In the genomic region with DNA sequence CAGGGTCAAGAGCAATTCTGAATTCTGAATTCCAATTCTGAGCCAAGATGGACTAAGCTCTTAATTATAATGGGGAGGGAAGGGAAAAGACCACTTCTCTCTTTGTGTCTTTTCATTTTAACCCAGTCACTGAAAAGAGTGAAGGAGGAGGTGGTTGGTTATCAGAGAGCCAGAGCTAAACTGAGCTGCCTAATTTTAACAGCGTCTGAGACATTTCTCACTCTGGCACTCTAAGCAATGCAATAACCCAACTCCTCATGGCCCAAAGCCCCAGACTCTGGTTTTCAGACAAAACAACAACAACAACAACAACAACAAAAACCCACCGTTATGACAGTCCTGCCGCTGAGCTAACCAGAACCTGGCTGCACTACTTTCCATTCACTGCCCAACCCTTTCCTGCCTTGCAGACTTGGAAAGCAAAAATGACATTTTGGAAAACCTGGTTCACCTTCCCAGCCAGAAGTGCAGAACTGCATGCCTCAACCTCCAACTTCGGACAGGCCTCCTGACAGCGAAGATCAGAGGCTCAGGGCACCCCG, we compare ENCODE assay signal across 8 cellular contexts. TPM values are rescaled to one million over a fixed set of nuclear protein-coding genes. Genes with fewer than 3 reads are reported as not detected.
A peak's percentile ranks its signal among the peaks of the same experiment; 100 is the strongest.
DNase-seq lines count a peak whose midpoint lies in the region; ATAC-seq and TF ChIP-seq lines count a peak whose summit lies in the region.

No MANE protein-coding gene starts in this region.

- H2BK120ac ChIP-seq in H9 (ENCODE audit: low read depth, low read length, poor library complexity, severe bottlenecking) = no peak overlapping the region

- H3K4me3 Mint-ChIP-seq in H9 = peak overlapping the region; percentile 89 to 91
- peak overlapping the region; percentile 81 for H3K4me3 Mint-ChIP-seq in activated CD8-positive, alpha-beta T cell treated with anti-CD3 and anti-CD28 coated beads for 36 hours
- peak overlapping the region; percentile 89 for H3K4me3 Mint-ChIP-seq in stimulated activated effector memory CD8-positive, alpha-beta T cell treated with anti-CD3 and anti-CD28 coated beads, Interleukin-12 subunit alpha, Interleukin-12 subunit beta, amount 100 ng/mL, for 72 hours

- H3K56ac ChIP-seq in H9 (ENCODE audit: insufficient read length, low read depth, low read length) = no peak overlapping the region

- no peaks in the 10 kb centered on the region for H3K79me1 ChIP-seq in H9 (ENCODE audit: insufficient read depth, low read depth, low read length, poor library complexity, severe bottlenecking)

- H3K4me3 ChIP-seq in right cardiac atrium (ENCODE audit: low read length) = peak overlapping the region; percentile 84

- peak overlapping the region; percentile 96 for H3K4me2 ChIP-seq in H9 (ENCODE audit: insufficient read depth, insufficient read length, low read length)

- peak overlapping the region in 1 of 3 experiments; percentile 91; a peak in 3 of 7 replicates for H3K27ac Mint-ChIP-seq in H9
- peak overlapping the region; percentile 85 for H3K27ac Mint-ChIP-seq in activated CD8-positive, alpha-beta T cell treated with anti-CD3 and anti-CD28 coated beads for 36 hours
- H3K27ac Mint-ChIP-seq in stimulated activated effector memory CD8-positive, alpha-beta T cell treated with anti-CD3 and anti-CD28 coated beads, Interleukin-12 subunit alpha, Interleukin-12 subunit beta, amount 100 ng/mL, for 72 hours = peak overlapping the region; percentile 92

- H3K23me2 ChIP-seq in H9 (ENCODE audit: insufficient read length, low read depth, low read length, poor library complexity, severe bottlenecking) = peaks cover 13% of the 10 kb centered on the region

- DNase-seq in H9 (no peak), right cardiac atrium (no peak), NCI-H446 (lab: John Stamatoyannopoulos, UW) (no peak), kidney glomerular epithelial cell (lab: John Stamatoyannopoulos, UW) (no peak), left colon (no peak)
- no peak for DNase-seq in activated CD8-positive, alpha-beta T cell treated with anti-CD3 and anti-CD28 coated beads for 36 hours
- DNase-seq in stimulated activated effector memory CD8-positive, alpha-beta T cell treated with anti-CD3 and anti-CD28 coated beads, Interleukin-12 subunit alpha, Interleukin-12 subunit beta, amount 100 ng/mL, for 72 hours (ENCODE audit: low spot score in 2 of 2) = no peak
- DNase-seq in stimulated activated CD4-positive, alpha-beta T cell treated with anti-CD3 and anti-CD28 coated beads, Interleukin-2, amount 100 ng/mL, for 24 hours = no peak

- H2AFZ ChIP-seq in H9 (ENCODE audit: low read length) = no peak overlapping the region

- no peak for TF ChIP-seq CTCF in H9 (conservative IDR thresholded peaks at IDR 0.05)
- TF ChIP-seq CTCF in activated CD8-positive, alpha-beta T cell treated with anti-CD3 and anti-CD28 coated beads for 36 hours (IDR thresholded peaks at IDR 0.05) = no peak

- peaks cover 22% of the 10 kb centered on the region for H3K4me1 ChIP-seq in H9 (ENCODE audit: insufficient read depth, low read length)
- H3K4me1 ChIP-seq in right cardiac atrium (ENCODE audit: control insufficient read depth, insufficient read depth, low read length) = peaks cover 3% of the 10 kb centered on the region

- POLR2A ChIA-PET in activated CD8-positive, alpha-beta T cell treated with anti-CD3 and anti-CD28 coated beads for 36 hours (lab: Charles Lee) = interaction anchor here (0.9 to 1.2 kb wide), 2 partner anchors 141 to 155 kb away, joined by 3 read pairs; no protein-coding TSS in a partner anchor

- H2AK5ac ChIP-seq in H9 (ENCODE audit: insufficient read length, low read length) = no peak overlapping the region

- no peak overlapping the region for H3K23ac ChIP-seq in H9 (ENCODE audit: insufficient read length, low read depth, low read length)

- no peak overlapping the region for H3T11ph ChIP-seq in H9 (ENCODE audit: low read length)

- H3K4me1 Mint-ChIP-seq in H9 = peaks cover 56 to 60% of the 10 kb centered on the region in 2 experiments
- H3K4me1 Mint-ChIP-seq in activated CD8-positive, alpha-beta T cell treated with anti-CD3 and anti-CD28 coated beads for 36 hours (ENCODE audit: low read depth) = peaks cover 28% of the 10 kb centered on the region
- peaks cover 20% of the 10 kb centered on the region for H3K4me1 Mint-ChIP-seq in stimulated activated effector memory CD8-positive, alpha-beta T cell treated with anti-CD3 and anti-CD28 coated beads, Interleukin-12 subunit alpha, Interleukin-12 subunit beta, amount 100 ng/mL, for 72 hours

- WGBS in H9 (ENCODE audit: extremely low coverage, insufficient read length, low lambda C conversion rate) = no CpG with 5 or more reads among the region's 6 CpGs
- WGBS in right cardiac atrium = 2% methylated on average over 6 of the region's 6 CpGs

- no peak overlapping the region for H4K8ac ChIP-seq in H9 (replicated peaks; ENCODE audit: insufficient read length, low read depth, low read length)

- no peak overlapping the region for H2BK15ac ChIP-seq in H9 (ENCODE audit: low read depth, low read length)

- CTCF ChIA-PET in activated CD8-positive, alpha-beta T cell treated with anti-CD3 and anti-CD28 coated beads for 36 hours (lab: Charles Lee) = interaction anchor here (1.4 to 1.7 kb wide), 2 partner anchors 36 to 155 kb away, joined by 3 to 4 read pairs; no protein-coding TSS in a partner anchor

- H3K14ac ChIP-seq in H9 (ENCODE audit: insufficient read depth, low read length) = 0 out of 2 replicates have a peak overlapping the region, but pooled peaks have one; percentile 4

- H4K5ac ChIP-seq in H9 (ENCODE audit: insufficient read length, low read depth, low read length) = no peak overlapping the region

- H3K27me3 ChIP-seq in H9 (ENCODE audit: insufficient read depth, low read length) (no peaks in the 10 kb centered on the region), right cardiac atrium (ENCODE audit: control insufficient read depth, insufficient read depth) (no peaks in the 10 kb centered on the region)

- H3K4ac ChIP-seq in H9 (ENCODE audit: low read depth, low read length) = no peak overlapping the region

- no peak overlapping the region for H2BK12ac ChIP-seq in H9 (ENCODE audit: insufficient read length, low read depth, low read length)

- H3K18ac ChIP-seq in H9 (ENCODE audit: insufficient read length, low read depth, low read length) = no peak overlapping the region

- H3K9me3 Mint-ChIP-seq in H9 = no peaks in the 10 kb centered on the region
- H3K9me3 Mint-ChIP-seq in activated CD8-positive, alpha-beta T cell treated with anti-CD3 and anti-CD28 coated beads for 36 hours = peaks cover 1% of the 10 kb centered on the region
- no peaks in the 10 kb centered on the region for H3K9me3 Mint-ChIP-seq in stimulated activated effector memory CD8-positive, alpha-beta T cell treated with anti-CD3 and anti-CD28 coated beads, Interleukin-12 subunit alpha, Interleukin-12 subunit beta, amount 100 ng/mL, for 72 hours

- H3K27ac ChIP-seq in H9 (ENCODE audit: insufficient read length, low read depth, low read length) = no peak overlapping the region
- peak overlapping the region; percentile 51 for H3K27ac ChIP-seq in right cardiac atrium (ENCODE audit: low read length)

- H3K27me3 Mint-ChIP-seq in H9 (ENCODE audit: low read depth) = peaks cover 2% of the 10 kb centered on the region; the same call in 1 of the 2 replicates
- no peaks in the 10 kb centered on the region for H3K27me3 Mint-ChIP-seq in activated CD8-positive, alpha-beta T cell treated with anti-CD3 and anti-CD28 coated beads for 36 hours

- H3K9ac ChIP-seq in H9 (ENCODE audit: extremely low read depth, insufficient read length, low read length) = peak overlapping the region; percentile 48

- H3K9me3 ChIP-seq in H9 (ENCODE audit: control insufficient read depth, low read depth, low read length) (no peaks in the 10 kb centered on the region), right cardiac atrium (ENCODE audit: control insufficient read depth, low read length) (no peaks in the 10 kb centered on the region)

- H3K79me2 ChIP-seq in H9 (ENCODE audit: insufficient read depth, low read length) = peaks cover 4% of the 10 kb centered on the region; the same call in 1 of the 2 replicates

- H3K36me3 Mint-ChIP-seq in H9 (ENCODE audit: insufficient read depth in 1 of 3, low read depth in 3 of 3) = peaks cover 0 to 3% (median 0%) of the 10 kb centered on the region in 3 experiments; a peak in 4 of 7 replicates
- H3K36me3 Mint-ChIP-seq in activated CD8-positive, alpha-beta T cell treated with anti-CD3 and anti-CD28 coated beads for 36 hours (ENCODE audit: low read depth) = peaks cover 14% of the 10 kb centered on the region
- H3K36me3 Mint-ChIP-seq in stimulated activated effector memory CD8-positive, alpha-beta T cell treated with anti-CD3 and anti-CD28 coated beads, Interleukin-12 subunit alpha, Interleukin-12 subunit beta, amount 100 ng/mL, for 72 hours = no peaks in the 10 kb centered on the region

- no peak for ATAC-seq in activated CD8-positive, alpha-beta T cell treated with anti-CD3 and anti-CD28 coated beads for 36 hours
- peak in 1 of 2 donors; percentile 9 for ATAC-seq in right cardiac atrium
- no peak for ATAC-seq in stimulated activated effector memory CD8-positive, alpha-beta T cell treated with anti-CD3 and anti-CD28 coated beads, Interleukin-12 subunit alpha, Interleukin-12 subunit beta, amount 100 ng/mL, for 72 hours
- no peak for ATAC-seq in left colon

- H2BK5ac ChIP-seq in H9 (ENCODE audit: insufficient read length, low read length) = no peak overlapping the region

- no peak overlapping the region for H4K91ac ChIP-seq in H9 (ENCODE audit: insufficient read length, low read depth, low read length)

- no peak overlapping the region for H2BK20ac ChIP-seq in H9 (ENCODE audit: low read depth, low read length, poor library complexity, severe bottlenecking)

- intact Hi-C loops in activated CD8-positive, alpha-beta T cell treated with anti-CD3 and anti-CD28 coated beads for 36 hours (cut with micrococcal nuclease) = loop anchor here (5.0 to 10.0 kb wide), 2 partner anchors 62 to 146 kb away; partner anchors contain the start of gene PDCL3
- intact Hi-C loops in right cardiac atrium (cut with DNase I) (loop anchor here in 1 of 4 donors (10.0 kb wide), 1 partner anchor 148 kb away; the partner anchor contains the start of gene PDCL3), left colon (cut with DNase I, micrococcal nuclease) (no loop called here)

- no peaks in the 10 kb centered on the region for H4K20me1 ChIP-seq in H9 (ENCODE audit: control insufficient read depth, insufficient read depth, insufficient read length)

RNA-seq across cellular contexts. Expression of gene CHST10, which starts 1.0 kb away (rescaled TPM):
- total RNA-seq in H9 (2021) (29.7 and 29.8 TPM in 2 replicates), right cardiac atrium (10 to 100 TPM; 12.3 to 25.7 (median 23.0) TPM), left colon (1 to 10 TPM in 1 of 2 donors, under 1 TPM in 1; 0.84 to 1.1 TPM)
- 10 to 100 TPM in 1 of 2 experiments, 1 to 10 TPM in 1; 9.5 to 10.5 TPM for total RNA-seq in activated CD8-positive, alpha-beta T cell treated with anti-CD3 and anti-CD28 coated beads for 36 hours
- 15.6 TPM for polyA plus RNA-seq in right cardiac atrium

RNA-seq across cellular contexts. Expression of gene NMS, which starts 53.8 kb away (rescaled TPM):
- not detected in 2 replicates for total RNA-seq in H9 (2021)
- not detected for total RNA-seq in activated CD8-positive, alpha-beta T cell treated with anti-CD3 and anti-CD28 coated beads for 36 hours
- total RNA-seq in right cardiac atrium = not detected
- not detected for polyA plus RNA-seq in right cardiac atrium
- not detected for total RNA-seq in left colon

Comparison
In these comparisons a context has a peak if more than half of its experiments do, and no peak if none do; other contexts are left out.
1. RNA of gene CHST10, which starts 1.0 kb away (total RNA-seq): 29.7 to 29.8 TPM in H9, 12.3 to 25.7 TPM in right cardiac atrium and 9.5 to 10.5 TPM in activated CD8-positive, alpha-beta T cell treated with anti-CD3 and anti-CD28 coated beads for 36 hours; 0.84 to 1.1 TPM in left colon; every median in the first group is over 4 times any median in the second.
2. Peak in every context shown above with its lines, with median percentiles within 50 percentile points of each other: H3K4me3 Mint-ChIP-seq.